ENCODE assay signal across 2 cellular contexts in genomic region chr19:55228403-55229031, GRCh38.
TF ChIP-seq lines count a peak whose summit lies in the region.

A gene with protein sequence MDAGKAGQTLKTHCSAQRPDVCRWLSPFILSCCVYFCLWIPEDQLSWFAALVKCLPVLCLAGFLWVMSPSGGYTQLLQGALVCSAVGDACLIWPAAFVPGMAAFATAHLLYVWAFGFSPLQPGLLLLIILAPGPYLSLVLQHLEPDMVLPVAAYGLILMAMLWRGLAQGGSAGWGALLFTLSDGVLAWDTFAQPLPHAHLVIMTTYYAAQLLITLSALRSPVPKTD (minus strand): TSS chr19:55228763. CDS start chr19:55228741, 22 bp downstream.

TF ChIP-seq in IMR-90, 13 proteins besides CTCF, POLR2A, EP300 and RAD21:
- no peak for TF ChIP-seq BHLHE40 (IDR thresholded peaks at IDR 0.05; ENCODE audit: low read depth, low read length)
- no peak for TF ChIP-seq SMC3 (IDR thresholded peaks at IDR 0.05; ENCODE audit: low read depth, low read length)
- TF ChIP-seq FOS (IDR thresholded peaks at IDR 0.05; ENCODE audit: low read depth, low read length): no peak
- TF ChIP-seq NFE2L2 (IDR thresholded peaks at IDR 0.05; ENCODE audit: low read depth, low read length): no peak
- TF ChIP-seq CEBPB (IDR thresholded peaks at IDR 0.05; ENCODE audit: low read depth, low read length): no peak
- TF ChIP-seq USF2 (IDR thresholded peaks at IDR 0.05; ENCODE audit: low read depth, low read length): no peak
- TF ChIP-seq MAFK (IDR thresholded peaks at IDR 0.05; ENCODE audit: low read depth, low read length): no peak
- TF ChIP-seq, protein P1, sequence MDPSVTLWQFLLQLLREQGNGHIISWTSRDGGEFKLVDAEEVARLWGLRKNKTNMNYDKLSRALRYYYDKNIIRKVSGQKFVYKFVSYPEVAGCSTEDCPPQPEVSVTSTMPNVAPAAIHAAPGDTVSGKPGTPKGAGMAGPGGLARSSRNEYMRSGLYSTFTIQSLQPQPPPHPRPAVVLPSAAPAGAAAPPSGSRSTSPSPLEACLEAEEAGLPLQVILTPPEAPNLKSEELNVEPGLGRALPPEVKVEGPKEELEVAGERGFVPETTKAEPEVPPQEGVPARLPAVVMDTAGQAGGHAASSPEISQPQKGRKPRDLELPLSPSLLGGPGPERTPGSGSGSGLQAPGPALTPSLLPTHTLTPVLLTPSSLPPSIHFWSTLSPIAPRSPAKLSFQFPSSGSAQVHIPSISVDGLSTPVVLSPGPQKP (IDR thresholded peaks at IDR 0.05; ENCODE audit: borderline replicate concordance, low read depth, low read length): no peak

TF ChIP-seq in H1, 55 proteins besides CTCF, POLR2A, EP300 and RAD21:
- TF ChIP-seq SAP30 (IDR thresholded peaks at IDR 0.05; ENCODE audit: insufficient read depth, insufficient replicate concordance, low read length) (no peak), RFX5 (IDR thresholded peaks at IDR 0.05; ENCODE audit: borderline replicate concordance, low read depth, low read length) (no peak), GABPA (IDR thresholded peaks at IDR 0.05; ENCODE audit: borderline replicate concordance, insufficient read depth, low read length) (no peak), CEBPB (IDR thresholded peaks at IDR 0.05; ENCODE audit: low read depth, low read length) (no peak), TAF1 (IDR thresholded peaks at IDR 0.05; ENCODE audit: low read depth, low read length) (no peak), CHD1 (IDR thresholded peaks at IDR 0.05; ENCODE audit: low read depth, low read length) (no peak), ASH2L (IDR thresholded peaks at IDR 0.05; ENCODE audit: low read length) (no peak), BRCA1 (IDR thresholded peaks at IDR 0.05; ENCODE audit: low read depth, low read length) (no peak), EZH2 (IDR thresholded peaks at IDR 0.05; ENCODE audit: low read depth, low read length, severe bottlenecking) (no peak), POLR2AphosphoS5 (IDR thresholded peaks at IDR 0.05; ENCODE audit: low read depth, low read length) (no peak), SUZ12 (IDR thresholded peaks at IDR 0.05; ENCODE audit: low read length) (no peak), KDM1A (IDR thresholded peaks at IDR 0.05; ENCODE audit: borderline replicate concordance, low read length) (no peak), RNF2 (IDR thresholded peaks at IDR 0.05; ENCODE audit: borderline replicate concordance, low read depth, low read length, missing control alignments, poor library complexity, severe bottlenecking) (no peak), CHD2 (IDR thresholded peaks at IDR 0.05; ENCODE audit: low read length) (no peak)
- TF ChIP-seq, protein P2, sequence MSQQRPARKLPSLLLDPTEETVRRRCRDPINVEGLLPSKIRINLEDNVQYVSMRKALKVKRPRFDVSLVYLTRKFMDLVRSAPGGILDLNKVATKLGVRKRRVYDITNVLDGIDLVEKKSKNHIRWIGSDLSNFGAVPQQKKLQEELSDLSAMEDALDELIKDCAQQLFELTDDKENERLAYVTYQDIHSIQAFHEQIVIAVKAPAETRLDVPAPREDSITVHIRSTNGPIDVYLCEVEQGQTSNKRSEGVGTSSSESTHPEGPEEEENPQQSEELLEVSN (IDR thresholded peaks at IDR 0.05): no peak
